Comparison of ENCODE assay signal across 2 cellular contexts in the genomic region with DNA sequence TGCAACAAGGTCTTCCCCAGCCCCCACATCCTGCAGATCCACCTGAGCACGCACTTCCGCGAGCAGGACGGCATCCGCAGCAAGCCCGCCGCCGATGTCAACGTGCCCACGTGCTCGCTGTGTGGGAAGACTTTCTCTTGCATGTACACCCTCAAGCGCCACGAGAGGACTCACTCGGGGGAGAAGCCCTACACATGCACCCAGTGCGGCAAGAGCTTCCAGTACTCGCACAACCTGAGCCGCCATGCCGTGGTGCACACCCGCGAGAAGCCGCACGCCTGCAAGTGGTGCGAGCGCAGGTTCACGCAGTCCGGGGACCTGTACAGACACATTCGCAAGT.
TF ChIP-seq lines count a peak whose summit lies in the region.

No MANE protein-coding gene starts in this region.

TF ChIP-seq in GM12878, 131 proteins besides CTCF, POLR2A, EP300 and RAD21:
- TF ChIP-seq, protein P1, sequence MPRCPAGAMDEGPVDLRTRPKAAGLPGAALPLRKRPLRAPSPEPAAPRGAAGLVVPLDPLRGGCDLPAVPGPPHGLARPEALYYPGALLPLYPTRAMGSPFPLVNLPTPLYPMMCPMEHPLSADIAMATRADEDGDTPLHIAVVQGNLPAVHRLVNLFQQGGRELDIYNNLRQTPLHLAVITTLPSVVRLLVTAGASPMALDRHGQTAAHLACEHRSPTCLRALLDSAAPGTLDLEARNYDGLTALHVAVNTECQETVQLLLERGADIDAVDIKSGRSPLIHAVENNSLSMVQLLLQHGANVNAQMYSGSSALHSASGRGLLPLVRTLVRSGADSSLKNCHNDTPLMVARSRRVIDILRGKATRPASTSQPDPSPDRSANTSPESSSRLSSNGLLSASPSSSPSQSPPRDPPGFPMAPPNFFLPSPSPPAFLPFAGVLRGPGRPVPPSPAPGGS (IDR thresholded peaks at IDR 0.05; ENCODE audit: borderline replicate concordance, insufficient read depth, low read depth, low read length, poor library complexity, severe bottlenecking): peak; percentile 67
- no peak for TF ChIP-seq USF1 (IDR thresholded peaks at IDR 0.05; ENCODE audit: borderline replicate concordance, extremely low read length, insufficient read depth, low read depth, low read length)
- no peak for TF ChIP-seq CBX3 (IDR thresholded peaks at IDR 0.05; ENCODE audit: borderline replicate concordance, low read depth)
- TF ChIP-seq CHD4 (IDR thresholded peaks at IDR 0.05): no peak
- no peak for TF ChIP-seq SRF (IDR thresholded peaks at IDR 0.05; ENCODE audit: low read depth in 2 of 2, low read length in 2 of 2)
- TF ChIP-seq PBX3 (IDR thresholded peaks at IDR 0.05; ENCODE audit: insufficient replicate concordance, low read depth, low read length): peak; percentile 7

TF ChIP-seq in GM12891, 5 proteins besides CTCF, POLR2A, EP300 and RAD21:
- TF ChIP-seq POU2F2 (IDR thresholded peaks at IDR 0.05; ENCODE audit: low read depth, low read length): no peak
- no peak for TF ChIP-seq SPI1 (IDR thresholded peaks at IDR 0.05; ENCODE audit: low read depth, low read length)
- no peak for TF ChIP-seq PAX5 (IDR thresholded peaks at IDR 0.05; ENCODE audit: insufficient read depth, low read length, severe bottlenecking)
- no peak for TF ChIP-seq TAF1 (IDR thresholded peaks at IDR 0.05; ENCODE audit: low read depth, low read length)
- no peak for TF ChIP-seq POLR2AphosphoS5 (IDR thresholded peaks at IDR 0.05; ENCODE audit: low read depth, low read length)
